8 cellular contexts compared by ENCODE assay signal in the genomic region with DNA sequence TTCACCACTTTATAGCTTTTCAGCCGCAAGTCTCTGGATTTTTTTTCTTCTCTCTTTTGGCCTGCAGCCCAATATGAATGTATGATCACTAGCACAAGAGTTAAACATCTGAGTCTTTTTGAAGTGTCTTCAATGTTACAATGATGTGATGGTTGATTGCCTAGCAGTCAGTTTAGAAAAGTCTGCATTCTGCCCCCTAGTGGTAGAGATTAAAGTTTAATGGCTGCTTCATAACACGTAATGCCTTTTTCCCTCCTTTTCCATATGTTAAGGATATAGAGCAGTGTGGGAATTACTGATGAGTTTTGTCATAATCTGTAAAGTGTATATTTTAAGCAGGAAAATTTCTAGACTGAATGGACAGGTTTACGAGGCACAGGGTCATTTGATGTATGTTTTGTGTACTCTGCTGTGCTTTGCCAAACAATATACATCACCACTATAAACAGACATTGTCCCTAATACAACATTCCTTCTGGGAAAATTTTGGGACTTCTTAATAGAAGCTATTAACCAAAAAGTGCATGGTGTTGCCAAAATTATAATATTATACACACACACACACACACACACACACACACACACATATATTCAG.
A peak's percentile ranks its signal among the peaks of the same experiment; 100 is the strongest.
DNase-seq lines count a peak whose midpoint lies in the region; ATAC-seq and TF ChIP-seq lines count a peak whose summit lies in the region.

No MANE protein-coding gene starts in this region.

- H3K27ac ChIP-seq in left ventricle myocardium inferior (replicated peaks) (no peak overlapping the region), tibial artery (peak overlapping the region in 1 of 2 donors; percentile 75)

- DNase-seq in NCI-H187 treated with DMSO at 0.1 percent for 48 hours (lab: John Stamatoyannopoulos, UW) = peak; percentile 7
- DNase-seq in NCI-H187 (lab: John Stamatoyannopoulos, UW) = no peak
- peak; percentile 28 for DNase-seq in SK-N-DZ (ENCODE audit: low spot score)
- no peak for DNase-seq in left ventricle myocardium inferior
- DNase-seq in tibial artery = no peak
- no peak for DNase-seq in DMS153 (lab: John Stamatoyannopoulos, UW)
- DNase-seq in central memory CD4-positive, alpha-beta T cell = no peak

- H3K9me3 ChIP-seq in left ventricle myocardium inferior (replicated peaks) (no peaks in the 10 kb centered on the region), tibial artery (no peaks in the 10 kb centered on the region)

- H3K4me1 ChIP-seq in left ventricle myocardium inferior = peaks cover 21% of the 10 kb centered on the region
- H3K4me1 ChIP-seq in tibial artery = peaks cover 0 to 86% (median 36%) of the 10 kb centered on the region in 4 donors

- H3K36me3 ChIP-seq in left ventricle myocardium inferior = no peaks in the 10 kb centered on the region
- no peaks in the 10 kb centered on the region for H3K36me3 ChIP-seq in tibial artery

- intact Hi-C loops in left ventricle myocardium inferior (cut with micrococcal nuclease) (no loop called here), tibial artery (cut with DNase I; ENCODE audit: low total_unique reads) (no loop called here)

- H3K27me3 ChIP-seq in left ventricle myocardium inferior (ENCODE audit: low read depth) = peaks cover 26% of the 10 kb centered on the region
- H3K27me3 ChIP-seq in tibial artery = no peaks in the 10 kb centered on the region

- peak; percentile 74 for TF ChIP-seq CTCF in left ventricle myocardium inferior (IDR thresholded peaks at IDR 0.05; ENCODE audit: borderline replicate concordance)
- TF ChIP-seq CTCF in tibial artery (IDR thresholded peaks at IDR 0.05) = peak; percentile 38 to 49

- ATAC-seq in HG03103 (IDR thresholded peaks at IDR 0.05; ENCODE audit: low read depth, unreplicated experiment) = peak; percentile 64

- H3K4me3 ChIP-seq in left ventricle myocardium inferior (no peak overlapping the region), tibial artery (no peak overlapping the region)

Comparison
In these comparisons a context has a peak if more than half of its experiments do, and no peak if none do; other contexts are left out.
1. DNase-seq: peak in NCI-H187 treated with DMSO at 0.1 percent for 48 hours (single experiment) and SK-N-DZ (single experiment); none in NCI-H187 (0 of 2), left ventricle myocardium inferior (single experiment), tibial artery (0 of 2), DMS153 (single experiment) and central memory CD4-positive, alpha-beta T cell (single experiment).